ENCODE assay signal across 1 cellular context in genomic region chr1:153532769-153533599, GRCh38.
TF ChIP-seq lines count a peak whose summit lies in the region.

No MANE protein-coding gene starts in this region.

TF ChIP-seq in neural cell, 6 proteins besides CTCF, POLR2A, EP300 and RAD21:
- TF ChIP-seq SMC3 (conservative IDR thresholded peaks at IDR 0.05; ENCODE audit: poor library complexity) (peak; percentile 21), MXI1 (conservative IDR thresholded peaks at IDR 0.05; ENCODE audit: poor library complexity, severe bottlenecking) (no peak)
